In genomic region chr11:91231226-91231625, GRCh38 we compare ENCODE assay signal across 26 cellular contexts.
DNase-seq lines count a peak whose midpoint lies in the region; ATAC-seq and TF ChIP-seq lines count a peak whose summit lies in the region.
"Had no signal": no experiment of that assay in that cellular context is flagged by ENCODE, and none has a peak within 500 bp of the region (broad histone marks: within the 10 kb centered on the region; RNA-seq: fewer than 3 reads in every experiment).

No MANE protein-coding gene starts in this region.

- TF ChIP-seq POLR2A in right lobe of liver (IDR thresholded peaks at IDR 0.05) = no peak

- H3K9ac ChIP-seq in liver (ENCODE audit: low read depth in 1 of 2, low read length in 2 of 2) = no peak overlapping the region

- H3K9me3 ChIP-seq in liver (ENCODE audit: control insufficient read depth in 4 of 4, low read length in 3 of 4) = no peaks in the 10 kb centered on the region
- no peaks in the 10 kb centered on the region for H3K9me3 ChIP-seq in right lobe of liver
- peaks cover 0 to 3% of the 10 kb centered on the region in 2 donors for H3K9me3 ChIP-seq in left lung
- H3K9me3 ChIP-seq: A549 had no signal

- H3K36me3 ChIP-seq in liver (ENCODE audit: control insufficient read depth in 4 of 4, insufficient read depth in 3 of 4, low read depth in 1 of 4, low read length in 3 of 4) (no peaks in the 10 kb centered on the region), right lobe of liver (no peaks in the 10 kb centered on the region), left lung (no peaks in the 10 kb centered on the region)

- H3K4me3 Mint-ChIP-seq in natural killer cell = no peak overlapping the region
- H3K4me3 Mint-ChIP-seq: activated CD8-positive, alpha-beta T cell treated with anti-CD3 and anti-CD28 coated beads, Interleukin-2, amount 10 ng/mL, durations not matched to agents 7 days and 5 days; activated T-helper 17 cell treated with anti-CD3 and anti-CD28 coated beads, Interleukin-2, amount 50 U/mL, for 72 hours; CD4-positive, CD25-positive, alpha-beta regulatory T cell; HFFc6; naive thymus-derived CD8-positive, alpha-beta T cell; stimulated activated memory B cell treated with anti-CD40 and anti-IgM and Interleukin-4, amounts not matched to agents 10 μg/mL and 1 μg/mL and 100 μg/mL, for 72 hours had no signal

- H3K27ac ChIP-seq in liver (ENCODE audit: low read depth in 1 of 2, low read length in 2 of 2) (no peak overlapping the region), right lobe of liver (no peak overlapping the region), left lung (no peak overlapping the region)
- H3K27ac ChIP-seq: A549, epithelial cell of prostate had no signal

- no peak for TF ChIP-seq CTCF in liver (IDR thresholded peaks at IDR 0.05; ENCODE audit: low read depth, low read length, missing input control)
- TF ChIP-seq CTCF in right lobe of liver (IDR thresholded peaks at IDR 0.05) = no peak
- no peak for TF ChIP-seq CTCF in left lung (IDR thresholded peaks at IDR 0.05)
- TF ChIP-seq CTCF in natural killer cell (IDR thresholded peaks at IDR 0.05) = no peak

- TF ChIP-seq RAD21 in liver (IDR thresholded peaks at IDR 0.05) = no peak

- no peak for DNase-seq in right lobe of liver
- peak; percentile 32 for DNase-seq in foreskin melanocyte
- DNase-seq in left lung = no peak
- no peak for DNase-seq in DMS 273 (lab: John Stamatoyannopoulos, UW; ENCODE audit: unreplicated experiment)
- no peak for DNase-seq in natural killer cell
- DNase-seq: activated CD8-positive, alpha-beta T cell treated with anti-CD3 and anti-CD28 coated beads, Interleukin-2, amount 10 ng/mL, durations not matched to agents 7 days and 5 days; activated naive CD4-positive, alpha-beta T cell treated with anti-CD3 and anti-CD28 coated beads, Interleukin-2, amount 50 U/mL, for 16 hours; AML-193; CD4-positive, CD25-positive, alpha-beta regulatory T cell; cortex of kidney; effector memory CD4-positive, alpha-beta T cell; GOT3; HFFc6; naive thymus-derived CD8-positive, alpha-beta T cell; NCI-H1092 treated with DMSO at 0.1 percent for 48 hours; NCI-H526 treated with DMSO at 0.1 percent for 48 hours; NK-92 treated with Interleukin-12 subunit alpha and Interleukin-12 subunit beta, amount 100 ng/mL, for 24 hours; occipital lobe; substantia nigra had no signal

- 51% methylated on average over 4 of the region's 4 CpGs for WGBS in liver
- WGBS in right lobe of liver (ENCODE audit: insufficient coverage, low coverage, low lambda C conversion rate, missing lambda C conversion rate) = 44% methylated on average over 4 of the region's 4 CpGs

- ATAC-seq in right lobe of liver = no peak
- peak; percentile 33 for ATAC-seq in left lung
- no peak for ATAC-seq in HG02678 (IDR thresholded peaks at IDR 0.05; ENCODE audit: unreplicated experiment)
- no peak for ATAC-seq in GM19452 (IDR thresholded peaks at IDR 0.05; ENCODE audit: unreplicated experiment)
- ATAC-seq in natural killer cell = no peak
- ATAC-seq: A549; activated CD8-positive, alpha-beta T cell treated with anti-CD3 and anti-CD28 coated beads, Interleukin-2, amount 10 ng/mL, durations not matched to agents 7 days and 5 days; activated T-helper 17 cell treated with anti-CD3 and anti-CD28 coated beads, Interleukin-2, amount 50 U/mL, for 72 hours; naive thymus-derived CD8-positive, alpha-beta T cell; stimulated activated memory B cell treated with anti-CD40 and anti-IgM and Interleukin-4, amounts not matched to agents 10 μg/mL and 1 μg/mL and 100 μg/mL, for 72 hours had no signal

- H3K36me3 Mint-ChIP-seq in natural killer cell = no peaks in the 10 kb centered on the region
- H3K36me3 Mint-ChIP-seq: CD4-positive, CD25-positive, alpha-beta regulatory T cell; stimulated activated memory B cell treated with anti-CD40 and anti-IgM and Interleukin-4, amounts not matched to agents 10 μg/mL and 1 μg/mL and 100 μg/mL, for 72 hours had no signal

- H3K27me3 ChIP-seq in liver (ENCODE audit: control insufficient read depth in 4 of 4, insufficient read depth in 4 of 4, low read length in 3 of 4) = no peaks in the 10 kb centered on the region
- H3K27me3 ChIP-seq in right lobe of liver = no peaks in the 10 kb centered on the region
- no peaks in the 10 kb centered on the region for H3K27me3 ChIP-seq in left lung

- no peak overlapping the region for H3K4me3 ChIP-seq in liver (ENCODE audit: low read depth in 1 of 3, low read length in 3 of 3)
- H3K4me3 ChIP-seq in right lobe of liver = no peak overlapping the region
- H3K4me3 ChIP-seq in left lung = no peak overlapping the region
- H3K4me3 ChIP-seq: A549 had no signal

- H3K4me1 Mint-ChIP-seq in natural killer cell = no peaks in the 10 kb centered on the region
- H3K4me1 Mint-ChIP-seq: activated T-helper 17 cell treated with anti-CD3 and anti-CD28 coated beads, Interleukin-2, amount 50 U/mL, for 72 hours; CD4-positive, CD25-positive, alpha-beta regulatory T cell; naive thymus-derived CD8-positive, alpha-beta T cell; stimulated activated memory B cell treated with anti-CD40 and anti-IgM and Interleukin-4, amounts not matched to agents 10 μg/mL and 1 μg/mL and 100 μg/mL, for 72 hours had no signal

- no peak overlapping the region for H3K27ac Mint-ChIP-seq in natural killer cell
- H3K27ac Mint-ChIP-seq: activated CD8-positive, alpha-beta T cell treated with anti-CD3 and anti-CD28 coated beads, Interleukin-2, amount 10 ng/mL, durations not matched to agents 7 days and 5 days; activated T-helper 17 cell treated with anti-CD3 and anti-CD28 coated beads, Interleukin-2, amount 50 U/mL, for 72 hours; CD4-positive, CD25-positive, alpha-beta regulatory T cell; HFFc6; stimulated activated memory B cell treated with anti-CD40 and anti-IgM and Interleukin-4, amounts not matched to agents 10 μg/mL and 1 μg/mL and 100 μg/mL, for 72 hours had no signal

- no peaks in the 10 kb centered on the region for H3K27me3 Mint-ChIP-seq in natural killer cell (ENCODE audit: low read depth in 2 of 2)
- H3K27me3 Mint-ChIP-seq: activated T-helper 17 cell treated with anti-CD3 and anti-CD28 coated beads, Interleukin-2, amount 50 U/mL, for 72 hours; CD4-positive, CD25-positive, alpha-beta regulatory T cell; stimulated activated memory B cell treated with anti-CD40 and anti-IgM and Interleukin-4, amounts not matched to agents 10 μg/mL and 1 μg/mL and 100 μg/mL, for 72 hours had no signal

- H3K9me3 Mint-ChIP-seq in natural killer cell = peaks cover 13 to 15% of the 10 kb centered on the region in 2 donors

- intact Hi-C loops in right lobe of liver (cut with DNase I) (no loop called here), left lung (cut with DNase I) (no loop called here), natural killer cell (cut with micrococcal nuclease) (no loop called here)

- no peaks in the 10 kb centered on the region for H3K4me1 ChIP-seq in liver (ENCODE audit: control insufficient read depth in 4 of 4, insufficient read depth in 4 of 4, low read length in 3 of 4)
- no peaks in the 10 kb centered on the region for H3K4me1 ChIP-seq in right lobe of liver
- H3K4me1 ChIP-seq in left lung = no peaks in the 10 kb centered on the region
- H3K4me1 ChIP-seq: A549 had no signal

TF ChIP-seq in liver, 16 proteins besides CTCF, POLR2A, EP300 and RAD21:
- TF ChIP-seq NR2F2 (IDR thresholded peaks at IDR 0.05) = peak; percentile 20
- no peak for TF ChIP-seq HNF4G (IDR thresholded peaks at IDR 0.05)
